In genomic region chr9:696332-697090, GRCh38 we compare ENCODE assay signal across 10 cellular contexts.
A peak's percentile ranks its signal among the peaks of the same experiment; 100 is the strongest.
DNase-seq lines count a peak whose midpoint lies in the region; ATAC-seq and TF ChIP-seq lines count a peak whose summit lies in the region.
"Had no signal": no experiment of that assay in that cellular context is flagged by ENCODE, and none has a peak within 500 bp of the region (broad histone marks: within the 10 kb centered on the region; RNA-seq: fewer than 3 reads in every experiment).

No MANE protein-coding gene starts in this region.

- WGBS in gastroesophageal sphincter (ENCODE audit: low coverage in 1 of 2), 2 donors, result 27 to 34% methylated on average over 5 to 8 of the region's 8 CpGs
- 47% methylated on average over 8 of the region's 8 CpGs for WGBS in prostate gland

- H3K4me1 ChIP-seq in adipocyte (ENCODE audit: control insufficient read depth, insufficient read depth, low read length) (peaks cover 79% of the 10 kb centered on the region), gastroesophageal sphincter (peaks cover 33 to 98% (median 37%) of the 10 kb centered on the region in 3 donors), prostate gland (replicated peaks) (peaks cover 25% of the 10 kb centered on the region)

- H3K4me3 Mint-ChIP-seq in activated naive CD8-positive, alpha-beta T cell treated with anti-CD3 and anti-CD28 coated beads for 36 hours, result no peak overlapping the region

- intact Hi-C loops in prostate gland (cut with DNase I), result loop anchor here (5.0 kb wide), 2 partner anchors 41 to 79 kb away; no protein-coding TSS in a partner anchor

- peak; percentile 55 for ATAC-seq in gastroesophageal sphincter

- H3K36me3 ChIP-seq in adipocyte (ENCODE audit: control insufficient read depth, insufficient read depth, low read length, severe bottlenecking), result peaks cover 43% of the 10 kb centered on the region
- no peaks in the 10 kb centered on the region for H3K36me3 ChIP-seq in gastroesophageal sphincter
- no peaks in the 10 kb centered on the region for H3K36me3 ChIP-seq in prostate gland

- peak; percentile 73 for DNase-seq in Ammon's horn (ENCODE audit: low spot score)
- peak; percentile 88 for DNase-seq in adipocyte (ENCODE audit: low read depth)
- peak; percentile 32 for DNase-seq in prostate gland (ENCODE audit: low spot score)
- DNase-seq in COLO829 (ENCODE audit: low spot score), result no peak
- DNase-seq in activated naive CD8-positive, alpha-beta T cell treated with anti-CD3 and anti-CD28 coated beads for 36 hours, result no peak
- DNase-seq in NCI-H526 (lab: John Stamatoyannopoulos, UW), result no peak
- no peak for DNase-seq in SIG-M5 (lab: John Stamatoyannopoulos, UW)
- DNase-seq: activated T-cell treated with anti-CD3 and anti-CD28 coated beads, Interleukin-2, amount 50 U/mL, for 1 hour; OCI-M1 had no signal

- no peaks in the 10 kb centered on the region for H3K9me3 Mint-ChIP-seq in activated naive CD8-positive, alpha-beta T cell treated with anti-CD3 and anti-CD28 coated beads for 36 hours

- TF ChIP-seq EP300 in gastroesophageal sphincter (IDR thresholded peaks at IDR 0.05), result no peak

- no peaks in the 10 kb centered on the region for H3K36me3 Mint-ChIP-seq in activated naive CD8-positive, alpha-beta T cell treated with anti-CD3 and anti-CD28 coated beads for 36 hours

- no peaks in the 10 kb centered on the region for H3K27me3 ChIP-seq in adipocyte (replicated peaks; ENCODE audit: control insufficient read depth, insufficient read depth, low read length)
- H3K27me3 ChIP-seq in gastroesophageal sphincter, result no peaks in the 10 kb centered on the region
- H3K27me3 ChIP-seq in prostate gland (replicated peaks; ENCODE audit: insufficient read depth), result no peaks in the 10 kb centered on the region

- TF ChIP-seq CTCF in gastroesophageal sphincter (IDR thresholded peaks at IDR 0.05) (peak in 2 of 4 experiments; percentile 39 to 41), prostate gland (IDR thresholded peaks at IDR 0.05) (peak in 2 of 4 experiments; percentile 20 to 33)

- H3K27ac Mint-ChIP-seq in activated naive CD8-positive, alpha-beta T cell treated with anti-CD3 and anti-CD28 coated beads for 36 hours, result no peak overlapping the region

- peak overlapping the region; percentile 73 for H3K9ac ChIP-seq in adipocyte (ENCODE audit: low read length)

- H3K9me3 ChIP-seq in adipocyte (ENCODE audit: control insufficient read depth, low read length) (no peaks in the 10 kb centered on the region), gastroesophageal sphincter (no peaks in the 10 kb centered on the region), prostate gland (no peaks in the 10 kb centered on the region)

- peaks cover 6% of the 10 kb centered on the region for H3K27me3 Mint-ChIP-seq in activated naive CD8-positive, alpha-beta T cell treated with anti-CD3 and anti-CD28 coated beads for 36 hours

- H3K27ac ChIP-seq in gastroesophageal sphincter (peak overlapping the region; percentile 90 to 100 (median 93)), prostate gland (peak overlapping the region; percentile 82 to 84)

- H3K4me3 ChIP-seq in adipocyte (ENCODE audit: low read length) (peak overlapping the region; percentile 35), gastroesophageal sphincter (peak overlapping the region in 1 of 2 donors; percentile 27), prostate gland (no peak overlapping the region)

- peaks cover 19% of the 10 kb centered on the region for H3K4me1 Mint-ChIP-seq in activated naive CD8-positive, alpha-beta T cell treated with anti-CD3 and anti-CD28 coated beads for 36 hours

- TF ChIP-seq POLR2A in gastroesophageal sphincter (IDR thresholded peaks at IDR 0.05), result no peak
- TF ChIP-seq POLR2A in prostate gland (IDR thresholded peaks at IDR 0.05), result no peak

Comparison
In these comparisons a context has a peak if more than half of its experiments do, and no peak if none do; other contexts are left out.
1. DNase-seq: peak in Ammon's horn (single experiment), adipocyte (single experiment) and prostate gland (single experiment); none in COLO829 (single experiment), activated naive CD8-positive, alpha-beta T cell treated with anti-CD3 and anti-CD28 coated beads for 36 hours (single experiment), NCI-H526 (0 of 2) and SIG-M5 (single experiment).